Comparison of ENCODE assay signal across 20 cellular contexts in genomic region chr14:68492889-68493288, GRCh38.
DNase-seq lines count a peak whose midpoint lies in the region; ATAC-seq and TF ChIP-seq lines count a peak whose summit lies in the region.
"Had no signal": no experiment of that assay in that cellular context is flagged by ENCODE, and none has a peak within 500 bp of the region (broad histone marks: within the 10 kb centered on the region; RNA-seq: fewer than 3 reads in every experiment).

No MANE protein-coding gene starts in this region.

- H3K4ac ChIP-seq in trophoblast cell (ENCODE audit: low read depth, low read length): no peak overlapping the region

- H3K27me3 Mint-ChIP-seq in CD4-positive, CD25-positive, alpha-beta regulatory T cell: no peaks in the 10 kb centered on the region
- H3K27me3 Mint-ChIP-seq in activated B cell treated with CpG ODN at 0.5 μM for 24 hours (no peaks in the 10 kb centered on the region), mesothelial cell of epicardium (ENCODE audit: low read depth) (no peaks in the 10 kb centered on the region)
- H3K27me3 Mint-ChIP-seq: CD4-positive, alpha-beta T cell had no signal

- no peak overlapping the region for H2AFZ ChIP-seq in trophoblast cell (ENCODE audit: insufficient read depth, low read length, poor library complexity)

- H3K18ac ChIP-seq in trophoblast cell (ENCODE audit: low read length): no peak overlapping the region

- CTCF ChIA-PET in activated B cell treated with CpG ODN at 0.5 μM for 24 hours (lab: Charles Lee): interaction anchor here (0.8 to 2.4 kb wide), 6 partner anchors 13 to 296 kb away, joined by 3 to 8 read pairs (median 4); no protein-coding TSS in a partner anchor
- CTCF ChIA-PET in RWPE1 (lab: Yijun Ruan, JAX): no interaction called here

- peaks cover 4% of the 10 kb centered on the region for H3K36me3 Mint-ChIP-seq in CD4-positive, CD25-positive, alpha-beta regulatory T cell
- H3K36me3 Mint-ChIP-seq in activated B cell treated with CpG ODN at 0.5 μM for 24 hours (ENCODE audit: low read depth) (no peaks in the 10 kb centered on the region), mesothelial cell of epicardium (no peaks in the 10 kb centered on the region)

- H3K4me3 Mint-ChIP-seq in CD4-positive, CD25-positive, alpha-beta regulatory T cell: no peak overlapping the region
- no peak overlapping the region for H3K4me3 Mint-ChIP-seq in activated B cell treated with CpG ODN at 0.5 μM for 24 hours
- H3K4me3 Mint-ChIP-seq in mesothelial cell of epicardium: no peak overlapping the region
- H3K4me3 Mint-ChIP-seq: CD4-positive, alpha-beta T cell had no signal

- no peaks in the 10 kb centered on the region for H3K36me3 ChIP-seq in CD4-positive, CD25-positive, alpha-beta regulatory T cell (ENCODE audit: control insufficient read depth, insufficient read depth, low read length)
- no peaks in the 10 kb centered on the region for H3K36me3 ChIP-seq in trophoblast cell (ENCODE audit: control insufficient read depth in 1 of 2, insufficient read depth in 2 of 2, low read length in 2 of 2)
- H3K36me3 ChIP-seq: BE2C, HAP-1 had no signal

- no peak overlapping the region for H3K4me2 ChIP-seq in trophoblast cell (ENCODE audit: low read length)

- no peak overlapping the region for H2BK120ac ChIP-seq in trophoblast cell (ENCODE audit: insufficient read depth, low read length, poor library complexity)

- no CpG with 5 or more reads among the region's 6 CpGs for WGBS in trophoblast cell (ENCODE audit: extremely low coverage, insufficient coverage, insufficient read length)

- no peaks in the 10 kb centered on the region for H3K79me2 ChIP-seq in trophoblast cell (ENCODE audit: control insufficient read depth, insufficient read depth, low read length, poor library complexity)

- no peak overlapping the region for H2BK5ac ChIP-seq in trophoblast cell (ENCODE audit: low read depth, low read length, poor library complexity)

- peaks cover 0 to under 1% (median 0%) of the 10 kb centered on the region in 7 donors for H3K9me3 Mint-ChIP-seq in CD4-positive, CD25-positive, alpha-beta regulatory T cell
- no peaks in the 10 kb centered on the region for H3K9me3 Mint-ChIP-seq in activated B cell treated with CpG ODN at 0.5 μM for 24 hours
- no peaks in the 10 kb centered on the region for H3K9me3 Mint-ChIP-seq in mesothelial cell of epicardium
- H3K9me3 Mint-ChIP-seq: CD4-positive, alpha-beta T cell had no signal

- H3K9me3 ChIP-seq in CD4-positive, CD25-positive, alpha-beta regulatory T cell (ENCODE audit: control insufficient read depth in 2 of 2, low read length in 2 of 2): no peaks in the 10 kb centered on the region
- no peaks in the 10 kb centered on the region for H3K9me3 ChIP-seq in trophoblast cell (ENCODE audit: insufficient read depth, low read depth, low read length)
- H3K9me3 ChIP-seq: BE2C, HAP-1 had no signal

- no peak for TF ChIP-seq CTCF in activated B cell treated with CpG ODN at 0.5 μM for 24 hours (IDR thresholded peaks at IDR 0.05)
- no peak for TF ChIP-seq CTCF in mesothelial cell of epicardium (IDR thresholded peaks at IDR 0.05; ENCODE audit: unreplicated experiment)
- TF ChIP-seq CTCF in RWPE1 (conservative IDR thresholded peaks at IDR 0.05; ENCODE audit: low read depth): no peak

- POLR2A ChIA-PET in activated B cell treated with CpG ODN at 0.5 μM for 24 hours (lab: Charles Lee): interaction anchor here (0.7 to 8.9 kb wide), 18 partner anchors 9 to 323 kb away, joined by 3 to 165 read pairs (median 8); partner anchors contain the start of gene ZFP36L1
- POLR2A ChIA-PET in RWPE1 (lab: Yijun Ruan, JAX; ENCODE audit: low non-redundant PET): no interaction called here

- H2AK5ac ChIP-seq in trophoblast cell (ENCODE audit: low read length): no peak overlapping the region

- no peak for ATAC-seq in CD4-positive, CD25-positive, alpha-beta regulatory T cell (ENCODE audit: low read depth in 2 of 2)
- ATAC-seq in activated B cell treated with CpG ODN at 0.5 μM for 24 hours (ENCODE audit: low read depth): no peak
- ATAC-seq: PC-3 had no signal

- no peak overlapping the region for H3K9ac ChIP-seq in trophoblast cell (ENCODE audit: low read length)

- no peak overlapping the region for H3K4me3 ChIP-seq in CD4-positive, CD25-positive, alpha-beta regulatory T cell (ENCODE audit: low read depth, low read length)
- no peak overlapping the region for H3K4me3 ChIP-seq in trophoblast cell (ENCODE audit: low read depth, low read length)
- H3K4me3 ChIP-seq: HAP-1 had no signal

- peak overlapping the region; percentile 12 for H4K91ac ChIP-seq in trophoblast cell (ENCODE audit: low read depth, low read length)

- no peaks in the 10 kb centered on the region for H3K27me3 ChIP-seq in CD4-positive, CD25-positive, alpha-beta regulatory T cell (ENCODE audit: control insufficient read depth, insufficient read depth, low read length)
- H3K27me3 ChIP-seq in trophoblast cell (ENCODE audit: insufficient read depth, low read length): no peaks in the 10 kb centered on the region
- H3K27me3 ChIP-seq: BE2C had no signal

- DNase-seq in CD4-positive, CD25-positive, alpha-beta regulatory T cell: no peak
- DNase-seq in activated B cell treated with CpG ODN at 0.5 μM for 24 hours (no peak), mesothelial cell of epicardium (ENCODE audit: low spot score in 2 of 2, unreplicated experiment in 2 of 2) (no peak), trophoblast cell (no peak), DMS79 (lab: John Stamatoyannopoulos, UW) (no peak), activated gamma-delta T cell treated with Interleukin-2 at 50 U/mL for 16 hours (no peak), AG20443 (ENCODE audit: low spot score) (no peak), RWPE1 (ENCODE audit: low spot score) (no peak)
- DNase-seq: 8988T; BE2C; CD4-positive, alpha-beta T cell; IMR-90; Karpas-422; NCI-H1048; NCI-H1436; NCI-H1930; NCI-H526; PC-3; RPMI8226 had no signal

- H3K23ac ChIP-seq in trophoblast cell (ENCODE audit: low read length): no peak overlapping the region

- no peaks in the 10 kb centered on the region for H3K4me1 ChIP-seq in CD4-positive, CD25-positive, alpha-beta regulatory T cell (ENCODE audit: control insufficient read depth, insufficient read depth, low read length, poor library complexity, severe bottlenecking)
- peaks cover 3 to 5% of the 10 kb centered on the region in 2 experiments for H3K4me1 ChIP-seq in trophoblast cell (ENCODE audit: control insufficient read depth in 1 of 2, insufficient read depth in 2 of 2, low read length in 2 of 2)
- H3K4me1 ChIP-seq: BE2C, HAP-1 had no signal

- H4K12ac ChIP-seq in trophoblast cell (ENCODE audit: low read depth, low read length): no peak overlapping the region

- intact Hi-C loops in activated B cell treated with CpG ODN at 0.5 μM for 24 hours (cut with micrococcal nuclease): no loop called here

- no peak overlapping the region for H4K8ac ChIP-seq in trophoblast cell (ENCODE audit: low read depth, low read length)

- H3K27ac ChIP-seq in CD4-positive, CD25-positive, alpha-beta regulatory T cell (ENCODE audit: insufficient read depth, low read length, poor library complexity, severe bottlenecking): no peak overlapping the region
- H3K27ac ChIP-seq in trophoblast cell (ENCODE audit: low read depth, low read length) (no peak overlapping the region), RWPE1 (no peak overlapping the region)

- no peak overlapping the region for H2BK12ac ChIP-seq in trophoblast cell (ENCODE audit: low read length)

- H3K79me1 ChIP-seq in trophoblast cell (ENCODE audit: low read length): peaks cover 5% of the 10 kb centered on the region

- H3K4me1 Mint-ChIP-seq in CD4-positive, CD25-positive, alpha-beta regulatory T cell: peaks cover 2 to 38% (median 16%) of the 10 kb centered on the region in 4 donors
- H3K4me1 Mint-ChIP-seq in activated B cell treated with CpG ODN at 0.5 μM for 24 hours: peaks cover 73% of the 10 kb centered on the region
- peaks cover 75% of the 10 kb centered on the region for H3K4me1 Mint-ChIP-seq in mesothelial cell of epicardium

- peak overlapping the region; percentile 11 to 63 (median 52) for H3K27ac Mint-ChIP-seq in CD4-positive, CD25-positive, alpha-beta regulatory T cell
- H3K27ac Mint-ChIP-seq in activated B cell treated with CpG ODN at 0.5 μM for 24 hours (peak overlapping the region; percentile 78), mesothelial cell of epicardium (peak overlapping the region; percentile 97)
- H3K27ac Mint-ChIP-seq: CD4-positive, alpha-beta T cell had no signal

- no peak overlapping the region for H3K14ac ChIP-seq in trophoblast cell (ENCODE audit: low read length)
